ENCODE assay signal across 26 cellular contexts in the genomic region with DNA sequence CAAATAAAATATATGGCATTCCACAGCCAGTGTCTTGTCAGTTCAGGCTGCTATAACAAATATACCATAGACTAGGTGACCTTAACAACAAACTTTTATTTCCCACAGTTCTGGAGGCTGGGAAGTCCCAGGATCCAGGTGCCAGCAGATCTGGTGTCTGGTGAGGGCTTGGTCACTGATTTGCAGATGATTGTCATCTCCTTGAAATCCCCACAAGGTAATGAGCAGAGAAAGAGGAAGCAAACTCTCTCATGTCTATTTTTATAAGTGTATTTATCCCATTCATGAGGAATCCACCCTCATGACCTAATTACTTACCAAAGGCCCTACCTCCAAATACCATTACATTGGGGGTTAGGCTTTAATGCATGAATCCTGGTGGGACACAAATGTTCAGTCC.
"Had no signal": no experiment of that assay in that cellular context is flagged by ENCODE, and none has a peak within 500 bp of the region (broad histone marks: within the 10 kb centered on the region; RNA-seq: fewer than 3 reads in every experiment).

No MANE protein-coding gene starts in this region.

- H3K27ac Mint-ChIP-seq: activated B cell treated with CpG ODN at 0.5 μM for 24 hours; activated CD4-positive, alpha-beta T cell treated with anti-CD3 and anti-CD28 coated beads for 36 hours; activated naive CD8-positive, alpha-beta T cell treated with anti-CD3 and anti-CD28 coated beads, Interleukin-2, amount 10 ng/mL, durations not matched to agents 7 days and 5 days; activated T-helper 2 cell treated with anti-CD3 and anti-CD28 coated beads, Interferon-gamma antibody, Interleukin-2, Interleukin-4, amounts not matched to agents 10 μg/mL and 5 μg/mL and 100 μg/mL, durations not matched to agents 14 hours and 24 hours and 36 hours; naive B cell; stimulated activated effector memory CD8-positive, alpha-beta T cell treated with anti-CD3 and anti-CD28 coated beads, Interleukin-12 subunit alpha, Interleukin-12 subunit beta, amount 100 ng/mL, for 72 hours; stimulated activated naive CD8-positive, alpha-beta T cell treated with anti-CD3 and anti-CD28 coated beads, Interleukin-15, amount 100 ng/mL, for 72 hours had no signal

- H3K36me3 Mint-ChIP-seq: activated naive CD8-positive, alpha-beta T cell treated with anti-CD3 and anti-CD28 coated beads, Interleukin-2, amount 10 ng/mL, durations not matched to agents 7 days and 5 days; naive B cell; stimulated activated effector memory CD8-positive, alpha-beta T cell treated with anti-CD3 and anti-CD28 coated beads, Interleukin-12 subunit alpha, Interleukin-12 subunit beta, amount 100 ng/mL, for 72 hours had no signal

- H3K4me3 Mint-ChIP-seq: activated B cell treated with CpG ODN at 0.5 μM for 24 hours; activated CD4-positive, alpha-beta T cell treated with anti-CD3 and anti-CD28 coated beads for 36 hours; activated naive CD8-positive, alpha-beta T cell treated with anti-CD3 and anti-CD28 coated beads, Interleukin-2, amount 10 ng/mL, durations not matched to agents 7 days and 5 days; activated T-cell treated with anti-CD3 and anti-CD28 coated beads, Interleukin-2, amount 50 U/mL, for 4 hours; central memory CD8-positive, alpha-beta T cell; naive B cell; neural crest cell; stimulated activated effector memory CD8-positive, alpha-beta T cell treated with anti-CD3 and anti-CD28 coated beads, Interleukin-12 subunit alpha, Interleukin-12 subunit beta, amount 100 ng/mL, for 72 hours; stimulated activated naive CD8-positive, alpha-beta T cell treated with anti-CD3 and anti-CD28 coated beads, Interleukin-15, amount 100 ng/mL, for 72 hours had no signal

- H3K4me1 Mint-ChIP-seq: activated B cell treated with CpG ODN at 0.5 μM for 24 hours; activated CD4-positive, alpha-beta T cell treated with anti-CD3 and anti-CD28 coated beads for 36 hours; activated naive CD8-positive, alpha-beta T cell treated with anti-CD3 and anti-CD28 coated beads, Interleukin-2, amount 10 ng/mL, durations not matched to agents 7 days and 5 days; central memory CD8-positive, alpha-beta T cell; naive B cell; neural crest cell; stimulated activated effector memory CD8-positive, alpha-beta T cell treated with anti-CD3 and anti-CD28 coated beads, Interleukin-12 subunit alpha, Interleukin-12 subunit beta, amount 100 ng/mL, for 72 hours; stimulated activated naive CD8-positive, alpha-beta T cell treated with anti-CD3 and anti-CD28 coated beads, Interleukin-15, amount 100 ng/mL, for 72 hours had no signal

- H3K9me3 Mint-ChIP-seq: activated B cell treated with CpG ODN at 0.5 μM for 24 hours; activated naive CD8-positive, alpha-beta T cell treated with anti-CD3 and anti-CD28 coated beads, Interleukin-2, amount 10 ng/mL, durations not matched to agents 7 days and 5 days; activated T-cell treated with anti-CD3 and anti-CD28 coated beads, Interleukin-2, amount 50 U/mL, for 4 hours; neural crest cell had no signal

- DNase-seq: activated B cell treated with CpG ODN at 0.5 μM for 24 hours; activated CD4-positive, alpha-beta T cell treated with anti-CD3 and anti-CD28 coated beads for 36 hours; activated CD4-positive, alpha-beta T cell treated with anti-CD3 and anti-CD28 coated beads, Interleukin-2, amount 50 U/mL, for 48 hours; activated CD8-positive, alpha-beta memory T cell treated with anti-CD3 and anti-CD28 coated beads, Interleukin-2, amount 50 U/mL, for 48 hours; activated naive CD4-positive, alpha-beta T cell; activated naive CD8-positive, alpha-beta T cell treated with anti-CD3 and anti-CD28 coated beads, Interleukin-2, amount 10 ng/mL, durations not matched to agents 7 days and 5 days; activated T-cell treated with anti-CD3 and anti-CD28 coated beads, Interleukin-2, amount 50 U/mL, for 4 hours; amniotic stem cell; effector memory CD4-positive, alpha-beta T cell; foreskin melanocyte; kidney; lower lobe of right lung; mesendoderm; mucosa of descending colon; naive B cell; posterior cingulate gyrus; right lobe of liver; stimulated activated CD4-positive, alpha-beta T cell treated with anti-CD3 and anti-CD28 coated beads, Interleukin-2, amount 100 ng/mL, for 24 hours; stimulated activated naive CD8-positive, alpha-beta T cell treated with anti-CD3 and anti-CD28 coated beads, Interleukin-15, amount 100 ng/mL, for 72 hours; transverse colon had no signal

- H3K27me3 Mint-ChIP-seq: activated B cell treated with CpG ODN at 0.5 μM for 24 hours; activated naive CD8-positive, alpha-beta T cell treated with anti-CD3 and anti-CD28 coated beads, Interleukin-2, amount 10 ng/mL, durations not matched to agents 7 days and 5 days; central memory CD8-positive, alpha-beta T cell; naive B cell; stimulated activated naive CD8-positive, alpha-beta T cell treated with anti-CD3 and anti-CD28 coated beads, Interleukin-15, amount 100 ng/mL, for 72 hours had no signal

- ATAC-seq: activated CD4-positive, alpha-beta T cell treated with anti-CD3 and anti-CD28 coated beads for 36 hours; activated T-cell treated with anti-CD3 and anti-CD28 coated beads, Interleukin-2, amount 50 U/mL, for 4 hours; esophagus mucosa; left lobe of liver; lower lobe of right lung; mucosa of descending colon; right lobe of liver; stimulated activated effector memory CD8-positive, alpha-beta T cell treated with anti-CD3 and anti-CD28 coated beads, Interleukin-12 subunit alpha, Interleukin-12 subunit beta, amount 100 ng/mL, for 72 hours; stimulated activated naive CD8-positive, alpha-beta T cell treated with anti-CD3 and anti-CD28 coated beads, Interleukin-15, amount 100 ng/mL, for 72 hours had no signal
